9 cellular contexts compared by ENCODE assay signal in genomic region chr16:47144559-47144877, GRCh38. TPM values are rescaled to one million over a fixed set of nuclear protein-coding genes. Genes with fewer than 3 reads are reported as not detected.
DNase-seq lines count a peak whose midpoint lies in the region; ATAC-seq and TF ChIP-seq lines count a peak whose summit lies in the region.
"Had no signal": no experiment of that assay in that cellular context is flagged by ENCODE, and none has a peak within 500 bp of the region (broad histone marks: within the 10 kb centered on the region; RNA-seq: fewer than 3 reads in every experiment).

No MANE protein-coding gene starts in this region.

- H3K4me3 ChIP-seq in fibroblast of villous mesenchyme (ENCODE audit: low read depth, low read length): peak overlapping the region; percentile 63
- peak overlapping the region; percentile 61 for H3K4me3 ChIP-seq in rectal smooth muscle tissue (ENCODE audit: low read length)

- H3K27ac ChIP-seq in rectal smooth muscle tissue (ENCODE audit: low read depth, low read length): no peak overlapping the region

- no peak overlapping the region for H3K9ac ChIP-seq in rectal smooth muscle tissue (ENCODE audit: low read length)

- TF ChIP-seq CTCF in fibroblast of villous mesenchyme (IDR thresholded peaks at IDR 0.05; ENCODE audit: insufficient read depth, low read depth, low read length) (no peak), omental fat pad (IDR thresholded peaks at IDR 0.05) (no peak)

- no peak for TF ChIP-seq POLR2A in GM18505 (IDR thresholded peaks at IDR 0.05; ENCODE audit: borderline replicate concordance, extremely low read depth, insufficient read depth, insufficient read length)

- peaks cover 8% of the 10 kb centered on the region for H3K27me3 ChIP-seq in rectal smooth muscle tissue (ENCODE audit: control insufficient read depth, insufficient read depth, low read length)

- peaks cover 6% of the 10 kb centered on the region for H3K4me1 ChIP-seq in rectal smooth muscle tissue (ENCODE audit: control insufficient read depth, insufficient read depth, low read length)

- intact Hi-C loops in posterior cingulate gyrus (cut with DNase I): loop anchor here (5.0 kb wide), 2 partner anchors 107 to 913 kb away; no protein-coding TSS in a partner anchor

- no peaks in the 10 kb centered on the region for H3K36me3 ChIP-seq in rectal smooth muscle tissue (ENCODE audit: control insufficient read depth, insufficient read depth, low read length)

- ATAC-seq in GM18505 (IDR thresholded peaks at IDR 0.05; ENCODE audit: unreplicated experiment) (peak; percentile 0), omental fat pad (ENCODE audit: low FRiP score) (no peak), HG02763 (IDR thresholded peaks at IDR 0.05; ENCODE audit: unreplicated experiment) (no peak)

- DNase-seq in SHP77 (lab: John Stamatoyannopoulos, UW): peak; percentile 82 to 85
- DNase-seq in fibroblast of villous mesenchyme (ENCODE audit: low read depth): no peak
- no peak for DNase-seq in omental fat pad (ENCODE audit: low spot score)
- DNase-seq in posterior cingulate gyrus: no peak
- no peak for DNase-seq in GF-D8 (lab: John Stamatoyannopoulos, UW)
- DNase-seq: effector CD8-positive, alpha-beta T cell had no signal

RNA-seq across cellular contexts. Expression of gene NETO2, which starts 0.8 kb away (rescaled TPM):
- total RNA-seq in fibroblast of villous mesenchyme: 13.9 and 14.7 TPM in 2 replicates
- 1 to 10 TPM in 3 of 4 donors, under 1 TPM in 1; 0.79 to 8.8 (median 3.3) TPM for total RNA-seq in omental fat pad

Comparison
In these comparisons a context has a peak if more than half of its experiments do, and no peak if none do; other contexts are left out.
1. DNase-seq: peak in SHP77 (2 of 2); none in fibroblast of villous mesenchyme (single experiment), omental fat pad (single experiment), posterior cingulate gyrus (0 of 10) and GF-D8 (single experiment).